12 cellular contexts compared by ENCODE assay signal in the genomic region with DNA sequence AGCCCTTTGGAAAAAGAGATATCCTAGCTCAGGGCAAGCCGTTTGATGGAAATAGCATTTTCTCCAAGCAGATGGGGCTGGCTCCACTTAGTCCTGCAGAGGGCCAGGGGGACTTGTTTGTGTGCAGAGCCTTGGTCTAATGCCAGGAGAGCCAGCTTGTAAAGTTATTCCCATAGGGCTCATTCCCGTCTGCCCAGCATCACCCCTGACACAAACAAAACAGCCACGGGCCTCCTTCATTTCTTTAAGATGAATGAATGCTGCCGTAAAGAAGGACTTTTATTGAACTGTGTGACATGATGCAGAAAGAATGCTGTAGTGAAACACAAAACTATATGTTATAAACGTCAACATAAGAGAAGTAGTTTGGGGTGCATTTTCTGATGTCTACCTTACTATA. TPM values are rescaled to one million over a fixed set of nuclear protein-coding genes. Genes with fewer than 3 reads are reported as not detected.
A peak's percentile ranks its signal among the peaks of the same experiment; 100 is the strongest.
DNase-seq lines count a peak whose midpoint lies in the region; ATAC-seq, FAIRE-seq and TF ChIP-seq lines count a peak whose summit lies in the region.
"Had no signal": no experiment of that assay in that cellular context is flagged by ENCODE, and none has a peak within 500 bp of the region (broad histone marks: within the 10 kb centered on the region; RNA-seq: fewer than 3 reads in every experiment).

No MANE protein-coding gene starts in this region.

- H3K36me3 Mint-ChIP-seq in immature natural killer cell, result peaks cover 0 to 4% (median 4%) of the 10 kb centered on the region in 3 donors

- H3K27ac Mint-ChIP-seq in immature natural killer cell, result no peak overlapping the region

- no peaks in the 10 kb centered on the region for H3K27me3 Mint-ChIP-seq in immature natural killer cell (ENCODE audit: low read depth in 3 of 3)

- WGBS in small intestine, 3 donors, result 35 to 43% (median 41%) methylated on average over 5 of the region's 5 CpGs

- no peaks in the 10 kb centered on the region for H3K9me3 Mint-ChIP-seq in immature natural killer cell
- H3K9me3 Mint-ChIP-seq: activated T-cell treated with anti-CD3 and anti-CD28 coated beads, Interleukin-2, amount 50 U/mL, for 4 hours had no signal

- TF ChIP-seq CTCF in BE2C (IDR thresholded peaks at IDR 0.05; ENCODE audit: low read depth, low read length), result peak; percentile 54

- FAIRE-seq in small intestine (lab: Jason Lieb, UNC), result no peak
- FAIRE-seq: bronchial epithelial cell had no signal

- H3K9me3 ChIP-seq in BE2C, result no peaks in the 10 kb centered on the region
- no peaks in the 10 kb centered on the region for H3K9me3 ChIP-seq in small intestine (ENCODE audit: control insufficient read depth, low read depth)

- peak; percentile 22 to 48 for ATAC-seq in left cardiac atrium
- no peak for ATAC-seq in HG03025 (IDR thresholded peaks at IDR 0.05; ENCODE audit: low FRiP score, unreplicated experiment)
- ATAC-seq: activated T-cell treated with anti-CD3 and anti-CD28 coated beads, Interleukin-2, amount 50 U/mL, for 4 hours had no signal

- H3K4me3 Mint-ChIP-seq in immature natural killer cell, result no peak overlapping the region
- H3K4me3 Mint-ChIP-seq: activated T-cell treated with anti-CD3 and anti-CD28 coated beads, Interleukin-2, amount 50 U/mL, for 4 hours had no signal

- H3K27me3 ChIP-seq in BE2C, result no peaks in the 10 kb centered on the region
- no peaks in the 10 kb centered on the region for H3K27me3 ChIP-seq in small intestine (ENCODE audit: control insufficient read depth in 2 of 2, insufficient read depth in 2 of 2, low read length in 2 of 2)

- no peak overlapping the region for H3K27ac ChIP-seq in small intestine (ENCODE audit: low read depth in 1 of 2, low read length in 1 of 2)

- peaks cover 20% of the 10 kb centered on the region for H3K4me1 ChIP-seq in BE2C
- no peaks in the 10 kb centered on the region for H3K4me1 ChIP-seq in small intestine (ENCODE audit: control insufficient read depth in 2 of 2, insufficient read depth in 1 of 2, low read depth in 1 of 2, low read length in 1 of 2)

- peaks cover 33 to 81% of the 10 kb centered on the region in 2 donors for H3K4me1 Mint-ChIP-seq in immature natural killer cell

- H3K36me3 ChIP-seq in BE2C, result no peaks in the 10 kb centered on the region
- H3K36me3 ChIP-seq in small intestine (ENCODE audit: control insufficient read depth in 2 of 2, insufficient read depth in 2 of 2, low read length in 2 of 2), result no peaks in the 10 kb centered on the region

- intact Hi-C loops in left cardiac atrium (cut with DNase I), result no loop called here

- H3K4me3 ChIP-seq in BE2C (ENCODE audit: low read depth, low read length) (peak overlapping the region; percentile 27), small intestine (ENCODE audit: low read depth in 1 of 2, low read length in 2 of 2) (no peak overlapping the region)

- DNase-seq in BE2C (peak; percentile 90), NCI-H1105 treated with DMSO at 0.1 percent for 48 hours (lab: John Stamatoyannopoulos, UW) (peak; percentile 86), NCI-H82 treated with DMSO at 0.1 percent for 48 hours (lab: John Stamatoyannopoulos, UW; ENCODE audit: unreplicated experiment) (peak; percentile 82), left cardiac atrium (no peak), NCI-H226 (no peak), immature natural killer cell (no peak), small intestine (no peak)
- DNase-seq: activated T-cell treated with anti-CD3 and anti-CD28 coated beads, Interleukin-2, amount 50 U/mL, for 4 hours; islet precursor cell; trophoblast cell had no signal

RNA-seq across cellular contexts. Expression of a gene that starts 53.0 kb away (rescaled TPM):
- 144 TPM for polyA plus RNA-seq in BE2C (2012; ENCODE audit: insufficient read depth, insufficient read length, low read depth)
- total RNA-seq in left cardiac atrium, result 100 to 1,000 TPM; 147 to 150 TPM
- polyA plus RNA-seq in immature natural killer cell (100 to 1,000 TPM in 1 of 3 donors, 10 to 100 TPM in 2; 35.7 to 143 (median 49.1) TPM), small intestine (10 to 100 TPM in 1 of 3 donors, 1 to 10 TPM in 1, under 1 TPM in 1; 0.67 to 16.2 (median 2.7) TPM)

Comparison
In these comparisons a context has a peak if more than half of its experiments do, and no peak if none do; other contexts are left out.
1. DNase-seq: peak in BE2C (single experiment), NCI-H1105 treated with DMSO at 0.1 percent for 48 hours (single experiment) and NCI-H82 treated with DMSO at 0.1 percent for 48 hours (single experiment); none in left cardiac atrium (single experiment), NCI-H226 (single experiment), immature natural killer cell (0 of 3) and small intestine (single experiment).